8 cellular contexts compared by ENCODE assay signal in the genomic region with DNA sequence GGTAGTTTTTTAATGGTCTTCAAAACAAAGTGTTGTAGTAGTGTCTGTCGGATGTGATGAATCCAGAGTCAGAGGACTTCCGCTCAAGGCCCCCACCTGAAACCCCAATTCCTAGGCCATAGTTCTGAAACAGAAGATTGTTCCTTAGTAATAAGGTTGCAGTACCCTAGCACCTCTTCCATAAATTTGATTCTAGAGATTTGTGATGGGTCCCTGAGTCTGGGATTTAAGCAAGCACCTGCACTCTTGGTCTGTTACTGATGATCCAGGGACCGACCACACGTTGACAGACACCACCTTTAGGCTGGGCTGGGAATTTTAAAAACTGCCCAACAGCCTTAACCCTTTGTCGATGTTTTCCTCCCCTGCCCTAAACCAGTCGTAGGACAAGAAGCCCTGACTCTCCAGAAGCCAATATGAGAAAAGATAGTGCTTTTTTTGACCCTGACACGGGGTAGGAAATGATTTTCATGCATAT. TPM values are rescaled to one million over a fixed set of nuclear protein-coding genes. Genes with fewer than 3 reads are reported as not detected.
DNase-seq lines count a peak whose midpoint lies in the region; ATAC-seq lines count a peak whose summit lies in the region.

No MANE protein-coding gene starts in this region.

- peaks cover 20% of the 10 kb centered on the region for H3K36me3 Mint-ChIP-seq in activated naive CD8-positive, alpha-beta T cell treated with anti-CD3 and anti-CD28 coated beads, Interleukin-2, amount 50 U/mL, for 24 hours (ENCODE audit: low read depth)
- H3K36me3 Mint-ChIP-seq in stimulated activated memory B cell treated with anti-CD40 and anti-IgM and Interleukin-4, amounts not matched to agents 10 μg/mL and 1 μg/mL and 100 μg/mL, for 72 hours = peaks cover 7% of the 10 kb centered on the region

- peak overlapping the region; percentile 90 for H3K4me3 Mint-ChIP-seq in activated naive CD8-positive, alpha-beta T cell treated with anti-CD3 and anti-CD28 coated beads, Interleukin-2, amount 50 U/mL, for 24 hours
- peak overlapping the region; percentile 94 for H3K4me3 Mint-ChIP-seq in stimulated activated memory B cell treated with anti-CD40 and anti-IgM and Interleukin-4, amounts not matched to agents 10 μg/mL and 1 μg/mL and 100 μg/mL, for 72 hours

- H3K4me1 Mint-ChIP-seq in activated naive CD8-positive, alpha-beta T cell treated with anti-CD3 and anti-CD28 coated beads, Interleukin-2, amount 50 U/mL, for 24 hours = peaks cover 49% of the 10 kb centered on the region
- H3K4me1 Mint-ChIP-seq in stimulated activated memory B cell treated with anti-CD40 and anti-IgM and Interleukin-4, amounts not matched to agents 10 μg/mL and 1 μg/mL and 100 μg/mL, for 72 hours = peaks cover 33% of the 10 kb centered on the region

- DNase-seq in NCI-H2081 (lab: John Stamatoyannopoulos, UW) (peak; percentile 1 to 33), NCI-H2081 treated with DMSO at 0.1 percent for 48 hours (lab: John Stamatoyannopoulos, UW) (no peak), MG63 (no peak), iPS-NIHi7 (ENCODE audit: extremely low spot score) (peak; percentile 72), Ammon's horn (ENCODE audit: low spot score) (no peak)
- no peak for DNase-seq in activated naive CD8-positive, alpha-beta T cell treated with anti-CD3 and anti-CD28 coated beads, Interleukin-2, amount 50 U/mL, for 24 hours

- H3K9me3 ChIP-seq in MG63 = peaks cover 5% of the 10 kb centered on the region

- H3K27me3 Mint-ChIP-seq in activated naive CD8-positive, alpha-beta T cell treated with anti-CD3 and anti-CD28 coated beads, Interleukin-2, amount 50 U/mL, for 24 hours = no peaks in the 10 kb centered on the region
- no peaks in the 10 kb centered on the region for H3K27me3 Mint-ChIP-seq in stimulated activated memory B cell treated with anti-CD40 and anti-IgM and Interleukin-4, amounts not matched to agents 10 μg/mL and 1 μg/mL and 100 μg/mL, for 72 hours

- peak overlapping the region; percentile 89 for H3K4me3 ChIP-seq in MG63

- H3K36me3 ChIP-seq in MG63 = peaks cover 26% of the 10 kb centered on the region

- peaks cover 4% of the 10 kb centered on the region for H3K9me3 Mint-ChIP-seq in activated naive CD8-positive, alpha-beta T cell treated with anti-CD3 and anti-CD28 coated beads, Interleukin-2, amount 50 U/mL, for 24 hours
- no peaks in the 10 kb centered on the region for H3K9me3 Mint-ChIP-seq in stimulated activated memory B cell treated with anti-CD40 and anti-IgM and Interleukin-4, amounts not matched to agents 10 μg/mL and 1 μg/mL and 100 μg/mL, for 72 hours

- H3K27me3 ChIP-seq in MG63 = no peaks in the 10 kb centered on the region

- ATAC-seq in activated naive CD8-positive, alpha-beta T cell treated with anti-CD3 and anti-CD28 coated beads, Interleukin-2, amount 50 U/mL, for 24 hours = no peak
- no peak for ATAC-seq in stimulated activated memory B cell treated with anti-CD40 and anti-IgM and Interleukin-4, amounts not matched to agents 10 μg/mL and 1 μg/mL and 100 μg/mL, for 72 hours
- ATAC-seq in esophagus mucosa = no peak

- peak overlapping the region; percentile 94 for H3K27ac Mint-ChIP-seq in activated naive CD8-positive, alpha-beta T cell treated with anti-CD3 and anti-CD28 coated beads, Interleukin-2, amount 50 U/mL, for 24 hours
- peak overlapping the region; percentile 95 for H3K27ac Mint-ChIP-seq in stimulated activated memory B cell treated with anti-CD40 and anti-IgM and Interleukin-4, amounts not matched to agents 10 μg/mL and 1 μg/mL and 100 μg/mL, for 72 hours

RNA-seq across cellular contexts. Expression of a gene that starts 1.2 kb away (rescaled TPM):
- total RNA-seq in MG63 (2014; rRNA removed; shearing (Covaris generic); ENCODE audit: low replicate concordance) = 41.0 and 61.1 TPM in 2 replicates
- 23.1 TPM for total RNA-seq in esophagus mucosa

RNA-seq across cellular contexts. Expression of a gene that starts 1.3 kb away (rescaled TPM):
- not detected in 2 replicates for total RNA-seq in MG63 (2014; rRNA removed; shearing (Covaris generic); ENCODE audit: low replicate concordance)
- total RNA-seq in esophagus mucosa = not detected

RNA-seq across cellular contexts. Expression of a gene that starts 56.5 kb away (rescaled TPM):
- 0.82 TPM in 1 of 2 replicates, not detected in the other for total RNA-seq in MG63 (2014; rRNA removed; shearing (Covaris generic); ENCODE audit: low replicate concordance)
- total RNA-seq in esophagus mucosa = 2.1 TPM

Comparison
In these comparisons a context has a peak if more than half of its experiments do, and no peak if none do; other contexts are left out.
1. DNase-seq: peak in NCI-H2081 (2 of 2) and iPS-NIHi7 (single experiment); none in NCI-H2081 treated with DMSO at 0.1 percent for 48 hours (single experiment), MG63 (single experiment), activated naive CD8-positive, alpha-beta T cell treated with anti-CD3 and anti-CD28 coated beads, Interleukin-2, amount 50 U/mL, for 24 hours (single experiment) and Ammon's horn (single experiment).